13 cellular contexts compared by ENCODE assay signal in the genomic region with DNA sequence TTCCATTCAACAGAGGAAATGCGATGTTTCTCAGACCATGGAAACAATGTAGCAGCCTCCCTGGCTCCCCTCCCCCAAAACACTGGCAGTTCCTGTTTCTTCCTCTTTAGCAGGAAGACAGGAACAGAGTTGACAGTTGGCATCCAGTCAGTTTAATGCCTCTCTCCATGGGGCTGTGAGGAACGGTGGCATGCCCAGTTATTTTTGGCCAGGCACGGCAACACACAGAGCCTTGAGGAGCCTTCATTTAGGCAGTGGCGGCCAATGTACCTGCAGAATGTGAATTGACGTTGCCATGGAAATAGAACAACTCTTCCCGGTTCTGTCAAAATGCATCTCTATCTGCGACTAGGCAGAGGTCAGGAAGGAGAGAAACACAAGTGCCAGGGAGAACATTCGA.
A peak's percentile ranks its signal among the peaks of the same experiment; 100 is the strongest.
DNase-seq lines count a peak whose midpoint lies in the region; ATAC-seq and TF ChIP-seq lines count a peak whose summit lies in the region.
"Had no signal": no experiment of that assay in that cellular context is flagged by ENCODE, and none has a peak within 500 bp of the region (broad histone marks: within the 10 kb centered on the region; RNA-seq: fewer than 3 reads in every experiment).

No MANE protein-coding gene starts in this region.

- no peak overlapping the region for H3K27ac ChIP-seq in iPS-20b (ENCODE audit: low read length)
- H3K27ac ChIP-seq in WERI-Rb-1, result no peak overlapping the region

- ATAC-seq in activated naive CD4-positive, alpha-beta T cell treated with anti-CD3 and anti-CD28 coated beads, Interleukin-2, amount 50 U/mL, for 72 hours, result no peak
- ATAC-seq in GM18867 (IDR thresholded peaks at IDR 0.05; ENCODE audit: unreplicated experiment), result no peak
- ATAC-seq: activated T-helper 17 cell treated with anti-CD3 and anti-CD28 coated beads, Interleukin-2, amount 50 U/mL, for 72 hours; sciatic nerve had no signal

- H3K9me3 Mint-ChIP-seq in activated naive CD4-positive, alpha-beta T cell treated with anti-CD3 and anti-CD28 coated beads, Interleukin-2, amount 50 U/mL, for 72 hours, result peaks cover 7 to 15% of the 10 kb centered on the region in 2 donors
- H3K9me3 Mint-ChIP-seq: activated T-helper 17 cell treated with anti-CD3 and anti-CD28 coated beads, Interleukin-2, amount 50 U/mL, for 72 hours had no signal

- no peaks in the 10 kb centered on the region for H3K36me3 Mint-ChIP-seq in activated naive CD4-positive, alpha-beta T cell treated with anti-CD3 and anti-CD28 coated beads, Interleukin-2, amount 50 U/mL, for 72 hours

- H3K4me3 ChIP-seq in iPS-20b (ENCODE audit: low read length), result peak overlapping the region; percentile 23; the same call in 1 of the 2 replicates
- no peak overlapping the region for H3K4me3 ChIP-seq in WERI-Rb-1 (ENCODE audit: low read depth, low read length)

- H3K9me3 ChIP-seq in iPS-20b (ENCODE audit: insufficient read depth, low read depth, low read length) (no peaks in the 10 kb centered on the region), WERI-Rb-1 (ENCODE audit: severe bottlenecking) (no peaks in the 10 kb centered on the region)

- no peak overlapping the region for H3K27ac Mint-ChIP-seq in activated naive CD4-positive, alpha-beta T cell treated with anti-CD3 and anti-CD28 coated beads, Interleukin-2, amount 50 U/mL, for 72 hours
- H3K27ac Mint-ChIP-seq: activated T-helper 17 cell treated with anti-CD3 and anti-CD28 coated beads, Interleukin-2, amount 50 U/mL, for 72 hours; stimulated activated naive CD8-positive, alpha-beta T cell treated with anti-CD3 and anti-CD28 coated beads, Interleukin-15, Interleukin-2, amounts not matched to agents 100 ng/mL and 50 ng/mL, for 24 hours had no signal

- TF ChIP-seq CTCF in WERI-Rb-1 (IDR thresholded peaks at IDR 0.05; ENCODE audit: low read depth, low read length), result no peak

- H3K27me3 ChIP-seq in iPS-20b (ENCODE audit: insufficient read depth, low read length), result no peaks in the 10 kb centered on the region
- H3K27me3 ChIP-seq in WERI-Rb-1 (ENCODE audit: insufficient read depth, low read depth, severe bottlenecking), result no peaks in the 10 kb centered on the region

- no peak overlapping the region for H3K9ac ChIP-seq in iPS-20b (ENCODE audit: low read depth, low read length)

- H3K36me3 ChIP-seq in iPS-20b (ENCODE audit: insufficient read depth, low read depth, low read length), result no peaks in the 10 kb centered on the region
- H3K36me3 ChIP-seq in WERI-Rb-1, result no peaks in the 10 kb centered on the region

- H3K4me1 ChIP-seq in iPS-20b (ENCODE audit: insufficient read depth, low read length), result peaks cover 6% of the 10 kb centered on the region; the same call in 1 of the 2 replicates

- peak; percentile 2 to 13 for DNase-seq in AML-193 (lab: John Stamatoyannopoulos, UW)
- DNase-seq in GDM1 (lab: John Stamatoyannopoulos, UW), result peak; percentile 71
- DNase-seq in SKM-1 treated with dmso at 0.1 percent for 144 hours (lab: John Stamatoyannopoulos, UW; ENCODE audit: unreplicated experiment), result peak; percentile 78
- no peak for DNase-seq in activated naive CD4-positive, alpha-beta T cell treated with anti-CD3 and anti-CD28 coated beads, Interleukin-2, amount 50 U/mL, for 72 hours (ENCODE audit: low spot score in 2 of 2)
- no peak for DNase-seq in WERI-Rb-1
- DNase-seq in T-helper 9 cell, result no peak
- DNase-seq: NCI-H1105; stimulated activated CD4-positive, alpha-beta T cell treated with anti-CD3 and anti-CD28 coated beads, Interleukin-4, amount 100 ng/mL, for 4 hours had no signal

Comparison
In these comparisons a context has a peak if more than half of its experiments do, and no peak if none do; other contexts are left out.
1. DNase-seq: peak in AML-193 (2 of 2), GDM1 (single experiment) and SKM-1 treated with dmso at 0.1 percent for 144 hours (single experiment); none in activated naive CD4-positive, alpha-beta T cell treated with anti-CD3 and anti-CD28 coated beads, Interleukin-2, amount 50 U/mL, for 72 hours (0 of 2), WERI-Rb-1 (single experiment) and T-helper 9 cell (single experiment).